In the genomic region with DNA sequence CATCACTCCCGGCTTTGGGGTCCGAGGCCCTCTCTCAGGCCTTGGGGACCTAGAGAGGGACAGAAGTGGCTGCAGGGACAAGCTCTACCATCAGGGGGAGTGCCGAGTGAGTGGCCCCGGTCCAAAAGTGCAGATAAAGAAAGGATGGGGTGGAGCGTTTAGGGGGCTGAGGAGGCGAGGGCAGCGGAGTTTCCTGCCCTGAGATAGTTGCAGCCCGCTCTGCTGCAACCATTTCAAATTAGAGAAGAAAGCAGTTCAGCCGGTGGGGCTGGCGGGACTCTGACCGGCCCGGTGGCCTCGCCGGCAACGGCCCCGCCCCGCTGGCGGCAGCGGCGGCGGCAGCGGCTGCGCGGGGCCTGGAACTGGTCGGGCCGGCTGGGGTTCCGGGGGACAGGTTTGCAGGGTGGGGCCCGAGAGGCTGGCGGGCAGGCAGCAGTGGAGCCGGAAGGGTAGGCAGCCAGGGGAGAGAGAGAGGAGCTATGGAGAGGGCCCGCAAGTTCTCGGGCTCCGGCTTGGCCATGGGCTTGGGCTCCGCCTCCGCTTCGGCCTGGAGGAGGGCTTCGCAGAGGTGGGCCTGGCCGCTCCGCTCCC, we compare ENCODE assay signal across 8 cellular contexts. TPM values are rescaled to one million over a fixed set of nuclear protein-coding genes. Genes with fewer than 3 reads are reported as not detected.
A peak's percentile ranks its signal among the peaks of the same experiment; 100 is the strongest.
DNase-seq lines count a peak whose midpoint lies in the region; ATAC-seq and TF ChIP-seq lines count a peak whose summit lies in the region.

No MANE protein-coding gene starts in this region.

- no peaks in the 10 kb centered on the region for H3K36me3 ChIP-seq in cardiac muscle cell

- peaks cover 51% of the 10 kb centered on the region for H3K4me1 Mint-ChIP-seq in activated naive CD4-positive, alpha-beta T cell treated with anti-CD3 and anti-CD28 coated beads, Interleukin-2, amount 10 ng/mL, durations not matched to agents 7 days and 5 days
- peaks cover 19% of the 10 kb centered on the region for H3K4me1 Mint-ChIP-seq in progenitor cell of endocrine pancreas (ENCODE audit: low read depth)

- H3K9me3 ChIP-seq in cardiac muscle cell (ENCODE audit: low read depth): no peaks in the 10 kb centered on the region

- TF ChIP-seq CTCF in AG09309 (IDR thresholded peaks at IDR 0.05; ENCODE audit: control insufficient read depth, insufficient read depth, low read depth, low read length, missing control alignments) (peak; percentile 76), cardiac muscle cell (IDR thresholded peaks at IDR 0.05; ENCODE audit: low read depth, low read length) (peak; percentile 72), progenitor cell of endocrine pancreas (IDR thresholded peaks at IDR 0.05; ENCODE audit: unreplicated experiment) (peak; percentile 61)

- no peaks in the 10 kb centered on the region for H3K9me3 Mint-ChIP-seq in activated naive CD4-positive, alpha-beta T cell treated with anti-CD3 and anti-CD28 coated beads, Interleukin-2, amount 10 ng/mL, durations not matched to agents 7 days and 5 days
- peaks cover 5% of the 10 kb centered on the region for H3K9me3 Mint-ChIP-seq in progenitor cell of endocrine pancreas (ENCODE audit: low read depth)

- H3K4me3 ChIP-seq in AG09309 (ENCODE audit: control insufficient read depth, low read depth, low read length) (peak overlapping the region; percentile 57), cardiac muscle cell (peak overlapping the region; percentile 37)

- CTCF ChIA-PET in activated naive CD4-positive, alpha-beta T cell treated with anti-CD3 and anti-CD28 coated beads, Interleukin-2, amount 10 ng/mL, durations not matched to agents 7 days and 5 days (lab: Charles Lee): interaction anchor here (1.1 to 2.5 kb wide), 4 partner anchors 18 to 213 kb away, joined by 3 to 14 read pairs (median 10); no protein-coding TSS in a partner anchor

- H3K4me3 Mint-ChIP-seq in activated naive CD4-positive, alpha-beta T cell treated with anti-CD3 and anti-CD28 coated beads, Interleukin-2, amount 10 ng/mL, durations not matched to agents 7 days and 5 days: peak overlapping the region; percentile 82
- H3K4me3 Mint-ChIP-seq in progenitor cell of endocrine pancreas (ENCODE audit: low read depth): peak overlapping the region; percentile 82

- ATAC-seq in GM18909 (IDR thresholded peaks at IDR 0.05; ENCODE audit: poor library complexity, unreplicated experiment): peak; percentile 44

- DNase-seq in AG09309 (ENCODE audit: low read depth): no peak
- peak; percentile 56 for DNase-seq in HK-2 (ENCODE audit: unreplicated experiment)
- peak; percentile 60 for DNase-seq in RKO (ENCODE audit: low spot score)
- DNase-seq in activated naive CD4-positive, alpha-beta T cell treated with anti-CD3 and anti-CD28 coated beads, Interleukin-2, amount 10 ng/mL, durations not matched to agents 7 days and 5 days: peak; percentile 66
- DNase-seq in cardiac muscle cell (ENCODE audit: low read depth in 1 of 2, low spot score in 1 of 2): peak; percentile 46 to 58
- DNase-seq in progenitor cell of endocrine pancreas (ENCODE audit: low spot score, unreplicated experiment): peak; percentile 43
- no peak for DNase-seq in GOT3 (lab: John Stamatoyannopoulos, UW)

- H3K27ac Mint-ChIP-seq in activated naive CD4-positive, alpha-beta T cell treated with anti-CD3 and anti-CD28 coated beads, Interleukin-2, amount 10 ng/mL, durations not matched to agents 7 days and 5 days: peak overlapping the region; percentile 80
- peak overlapping the region; percentile 92 for H3K27ac Mint-ChIP-seq in progenitor cell of endocrine pancreas

- peaks cover 15% of the 10 kb centered on the region for H3K27me3 Mint-ChIP-seq in activated naive CD4-positive, alpha-beta T cell treated with anti-CD3 and anti-CD28 coated beads, Interleukin-2, amount 10 ng/mL, durations not matched to agents 7 days and 5 days
- peaks cover 5% of the 10 kb centered on the region for H3K27me3 Mint-ChIP-seq in progenitor cell of endocrine pancreas

- H3K36me3 Mint-ChIP-seq in activated naive CD4-positive, alpha-beta T cell treated with anti-CD3 and anti-CD28 coated beads, Interleukin-2, amount 10 ng/mL, durations not matched to agents 7 days and 5 days: peaks cover 10% of the 10 kb centered on the region
- peaks cover 5% of the 10 kb centered on the region for H3K36me3 Mint-ChIP-seq in progenitor cell of endocrine pancreas (ENCODE audit: insufficient read depth)

- H3K4me1 ChIP-seq in cardiac muscle cell (ENCODE audit: low read depth): no peaks in the 10 kb centered on the region

- H3K27me3 ChIP-seq in cardiac muscle cell: peaks cover 2% of the 10 kb centered on the region

- no peak overlapping the region for H3K27ac ChIP-seq in cardiac muscle cell

RNA-seq across cellular contexts. Expression of a gene that starts 7.6 kb away (rescaled TPM):
- total RNA-seq in cardiac muscle cell (34.1 and 50.1 TPM in 2 replicates), progenitor cell of endocrine pancreas (103 and 107 TPM in 2 replicates)
- polyA plus RNA-seq in cardiac muscle cell: 27.1 and 28.8 TPM in 2 replicates

RNA-seq across cellular contexts. Expression of a gene that starts 29.1 kb away (rescaled TPM):
- total RNA-seq in cardiac muscle cell (not detected in 2 replicates), progenitor cell of endocrine pancreas (2.3 and 2.8 TPM in 2 replicates)
- polyA plus RNA-seq in cardiac muscle cell: not detected in 2 replicates

Comparison
In these comparisons a context has a peak if more than half of its experiments do, and no peak if none do; other contexts are left out.
1. DNase-seq: peak in HK-2 (single experiment), RKO (single experiment), activated naive CD4-positive, alpha-beta T cell treated with anti-CD3 and anti-CD28 coated beads, Interleukin-2, amount 10 ng/mL, durations not matched to agents 7 days and 5 days (single experiment), cardiac muscle cell (2 of 2) and progenitor cell of endocrine pancreas (single experiment); none in AG09309 (single experiment) and GOT3 (single experiment).
2. Peak in every context shown above with its lines, with median percentiles within 50 percentile points of each other: CTCF ChIP-seq.